ENCODE assay signal across 15 cellular contexts in the genomic region with DNA sequence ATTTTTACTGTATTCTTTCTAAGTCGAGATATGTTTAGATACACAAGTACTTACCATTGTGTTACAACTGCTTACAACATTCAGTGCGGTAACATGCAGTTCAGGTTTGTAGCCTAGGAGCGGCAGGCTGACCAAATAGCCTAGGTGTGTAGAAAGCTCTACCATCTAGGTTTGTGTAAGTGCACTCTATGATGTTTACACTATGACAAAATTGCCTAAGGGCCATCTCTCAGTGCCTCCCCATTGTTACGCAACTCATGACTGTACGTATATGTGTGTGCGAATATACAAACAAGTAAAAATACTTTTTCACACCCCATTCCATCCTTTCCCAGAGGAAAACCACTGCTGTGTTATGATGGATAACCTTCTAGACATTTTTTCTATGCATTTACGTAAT.
A peak's percentile ranks its signal among the peaks of the same experiment; 100 is the strongest.
DNase-seq lines count a peak whose midpoint lies in the region; ATAC-seq and TF ChIP-seq lines count a peak whose summit lies in the region.
"Had no signal": no experiment of that assay in that cellular context is flagged by ENCODE, and none has a peak within 500 bp of the region (broad histone marks: within the 10 kb centered on the region; RNA-seq: fewer than 3 reads in every experiment).

No MANE protein-coding gene starts in this region.

- H3K4me3 Mint-ChIP-seq in stimulated activated naive CD8-positive, alpha-beta T cell treated with anti-CD3 and anti-CD28 coated beads, Interleukin-15, amount 100 ng/mL, for 72 hours: no peak overlapping the region
- H3K4me3 Mint-ChIP-seq: activated T-helper 1 cell treated with anti-CD3 and anti-CD28 coated beads, Interleukin-12 subunit alpha, Interleukin-12 subunit beta, Interleukin-2, Interleukin-4 antibody, amounts not matched to agents 30 ng/mL and 10 ng/mL and 1 ng/mL, durations not matched to agents 14 hours and 24 hours and 36 hours; CD4-positive, CD25-positive, alpha-beta regulatory T cell; GM23338 had no signal

- ATAC-seq in HG03025 (IDR thresholded peaks at IDR 0.05; ENCODE audit: low FRiP score, unreplicated experiment): no peak
- no peak for ATAC-seq in stimulated activated naive CD8-positive, alpha-beta T cell treated with anti-CD3 and anti-CD28 coated beads, Interleukin-15, amount 100 ng/mL, for 72 hours
- ATAC-seq: GM23338; stimulated activated naive CD8-positive, alpha-beta T cell treated with anti-CD3 and anti-CD28 coated beads, Interleukin-15, Interleukin-2, amounts not matched to agents 100 U/mL and 50 U/mL, for 24 hours had no signal

- no peak overlapping the region for H3K27ac Mint-ChIP-seq in stimulated activated naive CD8-positive, alpha-beta T cell treated with anti-CD3 and anti-CD28 coated beads, Interleukin-15, amount 100 ng/mL, for 72 hours
- H3K27ac Mint-ChIP-seq: GM23338 had no signal

- peaks cover 36% of the 10 kb centered on the region for H3K4me1 Mint-ChIP-seq in stimulated activated naive CD8-positive, alpha-beta T cell treated with anti-CD3 and anti-CD28 coated beads, Interleukin-15, amount 100 ng/mL, for 72 hours
- H3K4me1 Mint-ChIP-seq: GM23338 had no signal

- no peak overlapping the region for H3K4me3 ChIP-seq in LNCaP clone FGC (ENCODE audit: low read depth, low read length)
- H3K4me3 ChIP-seq: GM23338 had no signal

- DNase-seq in DMS53 (lab: John Stamatoyannopoulos, UW) (peak; percentile 89), LNCaP clone FGC (ENCODE audit: low read depth) (peak; percentile 67), T1000 (lab: John Stamatoyannopoulos, UW) (peak; percentile 10), iris pigment epithelial cell (ENCODE audit: low read depth) (peak; percentile 89), activated T-cell treated with anti-CD3 and anti-CD28 coated beads for 4 hours (no peak), NCI-H345 treated with DMSO at 0.1 percent for 48 hours (lab: John Stamatoyannopoulos, UW; ENCODE audit: unreplicated experiment) (no peak)
- no peak for DNase-seq in stimulated activated naive CD8-positive, alpha-beta T cell treated with anti-CD3 and anti-CD28 coated beads, Interleukin-15, amount 100 ng/mL, for 72 hours
- DNase-seq: activated CD4-positive, alpha-beta T cell treated with anti-CD3 and anti-CD28 coated beads for 48 hours; CD4-positive, CD25-positive, alpha-beta regulatory T cell; NCI-H446; stimulated activated CD4-positive, alpha-beta T cell treated with anti-CD3 and anti-CD28 coated beads, Interleukin-4, amount 100 ng/mL, for 1 hour; stimulated activated naive CD8-positive, alpha-beta T cell treated with anti-CD3 and anti-CD28 coated beads, Interleukin-15, Interleukin-2, amounts not matched to agents 100 U/mL and 50 U/mL, for 24 hours had no signal

- TF ChIP-seq CTCF in LNCaP clone FGC (IDR thresholded peaks at IDR 0.05; ENCODE audit: control insufficient read depth, extremely low read depth, insufficient read depth): 0 out of 2 replicates have a peak, but pooled peaks have one; percentile 13

- no peaks in the 10 kb centered on the region for H3K27me3 Mint-ChIP-seq in stimulated activated naive CD8-positive, alpha-beta T cell treated with anti-CD3 and anti-CD28 coated beads, Interleukin-15, amount 100 ng/mL, for 72 hours
- H3K27me3 Mint-ChIP-seq: CD4-positive, CD25-positive, alpha-beta regulatory T cell had no signal

- no peaks in the 10 kb centered on the region for H3K9me3 Mint-ChIP-seq in stimulated activated naive CD8-positive, alpha-beta T cell treated with anti-CD3 and anti-CD28 coated beads, Interleukin-15, amount 100 ng/mL, for 72 hours
- H3K9me3 Mint-ChIP-seq: activated T-helper 1 cell treated with anti-CD3 and anti-CD28 coated beads, Interleukin-12 subunit alpha, Interleukin-12 subunit beta, Interleukin-2, Interleukin-4 antibody, amounts not matched to agents 30 ng/mL and 10 ng/mL and 1 ng/mL, durations not matched to agents 14 hours and 24 hours and 36 hours; CD4-positive, CD25-positive, alpha-beta regulatory T cell; GM23338 had no signal

Comparison
In these comparisons a context has a peak if more than half of its experiments do, and no peak if none do; other contexts are left out.
1. DNase-seq: peak in DMS53 (single experiment), LNCaP clone FGC (single experiment), T1000 (single experiment) and iris pigment epithelial cell (single experiment); none in activated T-cell treated with anti-CD3 and anti-CD28 coated beads for 4 hours (single experiment), stimulated activated naive CD8-positive, alpha-beta T cell treated with anti-CD3 and anti-CD28 coated beads, Interleukin-15, amount 100 ng/mL, for 72 hours (0 of 2) and NCI-H345 treated with DMSO at 0.1 percent for 48 hours (single experiment).